1 cellular context compared by ENCODE assay signal in the genomic region with DNA sequence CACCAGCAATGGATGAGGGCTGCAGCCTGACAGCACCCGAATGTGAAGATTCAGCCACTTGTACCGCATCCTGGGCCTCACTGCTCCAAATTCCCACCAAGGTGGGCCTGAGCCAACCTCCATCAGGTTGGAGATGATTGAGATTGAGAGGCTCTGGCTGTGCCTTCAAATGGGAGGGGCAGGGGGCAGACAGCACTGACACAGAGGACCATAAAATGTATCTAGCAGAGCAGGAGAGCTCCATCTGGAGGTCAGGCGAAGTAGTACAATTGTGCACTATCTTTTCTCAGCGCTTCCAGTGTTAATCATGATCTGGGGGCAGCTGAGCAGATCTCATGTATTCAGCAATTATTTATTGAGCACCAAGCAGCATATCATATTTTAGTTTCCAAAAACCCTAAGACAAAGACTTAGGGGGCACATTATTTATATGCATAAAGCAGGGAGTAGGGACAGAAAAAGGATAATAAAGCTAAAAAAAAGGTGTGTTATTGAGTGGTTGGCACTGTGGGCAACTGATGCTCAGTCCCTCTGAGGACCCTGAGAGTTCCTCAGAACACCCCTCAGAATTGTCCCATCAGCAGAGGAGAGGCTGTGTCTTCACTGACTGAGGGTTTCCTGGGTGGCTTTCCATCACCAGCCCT.
TF ChIP-seq lines count a peak whose summit lies in the region.

No MANE protein-coding gene starts in this region.

TF ChIP-seq in HepG2, 621 proteins besides CTCF, POLR2A, EP300 and RAD21 (continued from another document):
- TF ChIP-seq, protein P1, sequence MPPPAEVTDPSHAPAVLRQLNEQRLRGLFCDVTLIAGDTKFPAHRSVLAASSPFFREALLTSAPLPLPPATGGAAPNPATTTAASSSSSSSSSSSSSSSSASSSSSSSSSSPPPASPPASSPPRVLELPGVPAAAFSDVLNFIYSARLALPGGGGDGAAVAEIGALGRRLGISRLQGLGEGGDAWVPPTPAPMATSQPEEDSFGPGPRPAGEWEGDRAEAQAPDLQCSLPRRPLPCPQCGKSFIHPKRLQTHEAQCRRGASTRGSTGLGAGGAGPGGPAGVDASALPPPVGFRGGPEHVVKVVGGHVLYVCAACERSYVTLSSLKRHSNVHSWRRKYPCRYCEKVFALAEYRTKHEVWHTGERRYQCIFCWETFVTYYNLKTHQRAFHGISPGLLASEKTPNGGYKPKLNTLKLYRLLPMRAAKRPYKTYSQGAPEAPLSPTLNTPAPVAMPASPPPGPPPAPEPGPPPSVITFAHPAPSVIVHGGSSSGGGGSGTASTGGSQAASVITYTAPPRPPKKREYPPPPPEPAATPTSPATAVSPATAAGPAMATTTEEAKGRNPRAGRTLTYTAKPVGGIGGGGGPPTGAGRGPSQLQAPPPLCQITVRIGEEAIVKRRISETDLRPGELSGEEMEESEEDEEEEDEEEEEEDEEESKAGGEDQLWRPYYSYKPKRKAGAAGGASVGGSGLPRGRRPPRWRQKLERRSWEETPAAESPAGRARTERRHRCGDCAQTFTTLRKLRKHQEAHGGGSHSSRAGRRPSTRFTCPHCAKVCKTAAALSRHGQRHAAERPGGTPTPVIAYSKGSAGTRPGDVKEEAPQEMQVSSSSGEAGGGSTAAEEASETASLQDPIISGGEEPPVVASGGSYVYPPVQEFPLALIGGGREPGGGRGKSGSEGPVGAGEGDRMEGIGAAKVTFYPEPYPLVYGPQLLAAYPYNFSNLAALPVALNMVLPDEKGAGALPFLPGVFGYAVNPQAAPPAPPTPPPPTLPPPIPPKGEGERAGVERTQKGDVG (CRISPR knock-in tag; IDR thresholded peaks at IDR 0.05; ENCODE audit: borderline replicate concordance): no peak
- no peak for TF ChIP-seq NR2F6 (IDR thresholded peaks at IDR 0.05)
- no peak for TF ChIP-seq NR2F6 (CRISPR knock-in tag; IDR thresholded peaks at IDR 0.05)
- TF ChIP-seq SMC3 (IDR thresholded peaks at IDR 0.05; ENCODE audit: low read length): peak; percentile 71
- TF ChIP-seq TBX2 (CRISPR knock-in tag; IDR thresholded peaks at IDR 0.05; ENCODE audit: borderline replicate concordance): no peak
- TF ChIP-seq TBP (CRISPR knock-in tag; IDR thresholded peaks at IDR 0.05): no peak
- no peak for TF ChIP-seq ZBTB20 (CRISPR knock-in tag; IDR thresholded peaks at IDR 0.05; ENCODE audit: borderline replicate concordance, low read depth)
- TF ChIP-seq ZFP82 (CRISPR knock-in tag; IDR thresholded peaks at IDR 0.05; ENCODE audit: borderline replicate concordance): no peak
- TF ChIP-seq SMAD1 (CRISPR knock-in tag; IDR thresholded peaks at IDR 0.05; ENCODE audit: borderline replicate concordance, low read depth): no peak
- no peak for TF ChIP-seq FOXA3 (CRISPR knock-in tag; IDR thresholded peaks at IDR 0.05)
- no peak for TF ChIP-seq SOX13 (IDR thresholded peaks at IDR 0.05)
- no peak for TF ChIP-seq SOX13 (CRISPR knock-in tag; conservative IDR thresholded peaks at IDR 0.05 in 1 of 2, IDR thresholded peaks at IDR 0.05 in 1 of 2)
- TF ChIP-seq, protein P2, sequence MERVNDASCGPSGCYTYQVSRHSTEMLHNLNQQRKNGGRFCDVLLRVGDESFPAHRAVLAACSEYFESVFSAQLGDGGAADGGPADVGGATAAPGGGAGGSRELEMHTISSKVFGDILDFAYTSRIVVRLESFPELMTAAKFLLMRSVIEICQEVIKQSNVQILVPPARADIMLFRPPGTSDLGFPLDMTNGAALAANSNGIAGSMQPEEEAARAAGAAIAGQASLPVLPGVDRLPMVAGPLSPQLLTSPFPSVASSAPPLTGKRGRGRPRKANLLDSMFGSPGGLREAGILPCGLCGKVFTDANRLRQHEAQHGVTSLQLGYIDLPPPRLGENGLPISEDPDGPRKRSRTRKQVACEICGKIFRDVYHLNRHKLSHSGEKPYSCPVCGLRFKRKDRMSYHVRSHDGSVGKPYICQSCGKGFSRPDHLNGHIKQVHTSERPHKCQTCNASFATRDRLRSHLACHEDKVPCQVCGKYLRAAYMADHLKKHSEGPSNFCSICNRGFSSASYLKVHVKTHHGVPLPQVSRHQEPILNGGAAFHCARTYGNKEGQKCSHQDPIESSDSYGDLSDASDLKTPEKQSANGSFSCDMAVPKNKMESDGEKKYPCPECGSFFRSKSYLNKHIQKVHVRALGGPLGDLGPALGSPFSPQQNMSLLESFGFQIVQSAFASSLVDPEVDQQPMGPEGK (CRISPR knock-in tag; IDR thresholded peaks at IDR 0.05): 0 out of 2 replicates have a peak, but pooled peaks have one; percentile 36
- no peak for TF ChIP-seq MBNL3 (CRISPR knock-in tag; conservative IDR thresholded peaks at IDR 0.05)
- TF ChIP-seq ZNF24 (IDR thresholded peaks at IDR 0.05): no peak
